ENCODE assay signal across 10 cellular contexts in the genomic region with DNA sequence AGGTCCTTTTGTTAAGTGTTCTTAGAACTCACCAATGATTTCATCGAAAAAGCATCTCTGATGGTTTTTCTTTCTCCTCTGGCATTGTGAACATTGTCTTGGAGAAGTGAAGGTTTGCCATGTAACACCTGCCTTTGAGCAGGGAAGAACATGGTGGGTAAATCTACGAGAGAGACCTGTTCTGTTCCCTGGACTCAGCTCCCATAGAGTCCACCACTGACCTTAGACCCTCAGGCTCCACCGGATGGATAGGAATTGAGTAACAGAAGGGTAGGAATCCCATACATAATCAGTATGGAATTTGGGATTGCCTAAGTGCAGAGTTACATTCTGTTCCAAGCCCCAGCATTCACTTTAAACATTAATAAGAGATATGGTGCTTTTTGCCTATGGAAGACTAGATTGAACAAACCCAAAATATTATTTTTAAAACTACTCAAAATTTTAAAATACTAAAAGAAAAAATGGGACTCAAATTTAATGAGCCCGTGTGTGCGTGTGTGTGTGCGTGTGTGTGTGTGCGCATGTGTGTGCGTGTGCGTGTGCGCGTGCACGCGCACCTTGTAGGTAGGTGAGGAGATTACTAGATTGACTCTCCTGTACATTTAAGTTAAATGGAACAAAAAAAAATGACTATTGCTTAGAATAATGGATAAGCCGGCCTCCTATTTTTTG.
DNase-seq lines count a peak whose midpoint lies in the region; ATAC-seq and TF ChIP-seq lines count a peak whose summit lies in the region.
"Had no signal": no experiment of that assay in that cellular context is flagged by ENCODE, and none has a peak within 500 bp of the region (broad histone marks: within the 10 kb centered on the region; RNA-seq: fewer than 3 reads in every experiment).

No MANE protein-coding gene starts in this region.

- no peaks in the 10 kb centered on the region; the same call in 1 of the 2 replicates for H3K79me2 ChIP-seq in H9 (ENCODE audit: insufficient read depth, low read length)

- H3K23ac ChIP-seq in H9 (ENCODE audit: insufficient read length, low read depth, low read length) = no peak overlapping the region

- no peaks in the 10 kb centered on the region for H3K27me3 Mint-ChIP-seq in WTC11 (ENCODE audit: low read depth)
- peaks cover 4% of the 10 kb centered on the region for H3K27me3 Mint-ChIP-seq in glutamatergic neuron (ENCODE audit: unreplicated experiment)
- no peaks in the 10 kb centered on the region for H3K27me3 Mint-ChIP-seq in H9 (ENCODE audit: low read depth)

- TF ChIP-seq CTCF in HEK293 (tag by site-specific recombination; IDR thresholded peaks at IDR 0.05) = no peak
- TF ChIP-seq CTCF in WTC11 (IDR thresholded peaks at IDR 0.05) = no peak
- no peak for TF ChIP-seq CTCF in glutamatergic neuron (IDR thresholded peaks at IDR 0.05; ENCODE audit: partially characterized antibody, unreplicated experiment)
- no peak for TF ChIP-seq CTCF in H9 (conservative IDR thresholded peaks at IDR 0.05)

- H3K4me1 ChIP-seq in HEK293 (ENCODE audit: control insufficient read depth, insufficient read depth, low read length) (no peaks in the 10 kb centered on the region), skeletal muscle satellite cell (ENCODE audit: control insufficient read depth, insufficient read depth, low read length) (peaks cover 37% of the 10 kb centered on the region), H9 (ENCODE audit: insufficient read depth, low read length) (peaks cover 12% of the 10 kb centered on the region)

- H4K5ac ChIP-seq in H9 (ENCODE audit: insufficient read length, low read depth, low read length) = no peak overlapping the region

- POLR2A ChIA-PET in HEK293 (lab: Yijun Ruan, JAX) = no interaction called here
- POLR2A ChIA-PET in WTC11 (lab: Charles Lee) = no interaction called here

- no peaks in the 10 kb centered on the region for H4K20me1 ChIP-seq in H9 (ENCODE audit: control insufficient read depth, insufficient read depth, insufficient read length)

- H2BK5ac ChIP-seq in H9 (ENCODE audit: insufficient read length, low read length) = no peak overlapping the region

- no peak overlapping the region for H4K91ac ChIP-seq in H9 (ENCODE audit: insufficient read length, low read depth, low read length)

- no peaks in the 10 kb centered on the region for H3K36me3 Mint-ChIP-seq in WTC11
- no peaks in the 10 kb centered on the region for H3K36me3 Mint-ChIP-seq in glutamatergic neuron (ENCODE audit: unreplicated experiment)
- H3K36me3 Mint-ChIP-seq in H9 (ENCODE audit: insufficient read depth in 1 of 3, low read depth in 3 of 3) = no peaks in the 10 kb centered on the region; a peak in 1 of 7 replicates

- peaks cover 75% of the 10 kb centered on the region for H3K4me1 Mint-ChIP-seq in WTC11
- H3K4me1 Mint-ChIP-seq in glutamatergic neuron (ENCODE audit: low read depth, unreplicated experiment) = peaks cover 46% of the 10 kb centered on the region
- peaks cover 37 to 41% of the 10 kb centered on the region in 2 experiments for H3K4me1 Mint-ChIP-seq in H9

- ATAC-seq in WTC11 (no peak), GM19328 (IDR thresholded peaks at IDR 0.05; ENCODE audit: unreplicated experiment) (no peak)

- H2AK5ac ChIP-seq in H9 (ENCODE audit: insufficient read length, low read length) = no peak overlapping the region

- H4K8ac ChIP-seq in H9 (replicated peaks; ENCODE audit: insufficient read length, low read depth, low read length) = no peak overlapping the region

- no peak overlapping the region for H3K18ac ChIP-seq in H9 (ENCODE audit: insufficient read length, low read depth, low read length)

- H3K27ac ChIP-seq in HEK293 (ENCODE audit: extremely low read depth, low read depth, low read length) = no peak overlapping the region
- H3K27ac ChIP-seq in H9 (ENCODE audit: insufficient read length, low read depth, low read length) = no peak overlapping the region
- H3K27ac ChIP-seq: SK-N-MC had no signal

- DNase-seq in WTC11 (ENCODE audit: low spot score) = no peak
- no peak for DNase-seq in glutamatergic neuron
- no peak for DNase-seq in H9
- no peak for DNase-seq in stimulated activated CD4-positive, alpha-beta T cell treated with anti-CD3 and anti-CD28 coated beads, Interleukin-2, amount 100 ng/mL, for 24 hours
- DNase-seq in GOT3 (lab: John Stamatoyannopoulos, UW) = no peak
- DNase-seq: NCI-H2227 treated with DMSO at 0.1 percent for 48 hours had no signal

- H3K9ac ChIP-seq in skeletal muscle satellite cell (ENCODE audit: low read depth, low read length) = peak overlapping the region; percentile 61
- no peak overlapping the region for H3K9ac ChIP-seq in H9 (ENCODE audit: extremely low read depth, insufficient read length, low read length)

- H2AFZ ChIP-seq in H9 (ENCODE audit: low read length) = no peak overlapping the region

- no peak overlapping the region for H2BK120ac ChIP-seq in H9 (ENCODE audit: low read depth, low read length, poor library complexity, severe bottlenecking)

- no peak overlapping the region for H2BK20ac ChIP-seq in H9 (ENCODE audit: low read depth, low read length, poor library complexity, severe bottlenecking)

- H3K56ac ChIP-seq in H9 (ENCODE audit: insufficient read length, low read depth, low read length) = no peak overlapping the region

- H3K4me3 ChIP-seq in HEK293 (ENCODE audit: low read depth, low read length) = no peak overlapping the region
- H3K4me3 ChIP-seq in skeletal muscle satellite cell (ENCODE audit: low read length) = peak overlapping the region; percentile 31
- H3K4me3 ChIP-seq: SK-N-MC had no signal

- H3K23me2 ChIP-seq in H9 (ENCODE audit: insufficient read length, low read depth, low read length, poor library complexity, severe bottlenecking) = no peaks in the 10 kb centered on the region

- H3K36me3 ChIP-seq in HEK293 (ENCODE audit: control insufficient read depth in 2 of 2, insufficient read depth in 1 of 2, low read length in 2 of 2) (no peaks in the 10 kb centered on the region), skeletal muscle satellite cell (ENCODE audit: insufficient read depth, low read length) (peaks cover 28% of the 10 kb centered on the region)

- CTCF ChIA-PET in HEK293 (lab: Yijun Ruan, JAX) = interaction anchor here (0.6 to 0.7 kb wide), 2 partner anchors 38 to 411 kb away, joined by 3 to 4 read pairs; no protein-coding TSS in a partner anchor
- CTCF ChIA-PET in WTC11 (lab: Charles Lee) = no interaction called here

- peak overlapping the region; percentile 62 for H3K4me2 ChIP-seq in skeletal muscle satellite cell (ENCODE audit: low read length)
- H3K4me2 ChIP-seq in H9 (ENCODE audit: insufficient read depth, insufficient read length, low read length) = no peak overlapping the region

- no peaks in the 10 kb centered on the region for H3K9me3 Mint-ChIP-seq in WTC11
- peaks cover 8% of the 10 kb centered on the region for H3K9me3 Mint-ChIP-seq in glutamatergic neuron (ENCODE audit: unreplicated experiment)
- H3K9me3 Mint-ChIP-seq in H9 = no peaks in the 10 kb centered on the region

- H3K4me3 Mint-ChIP-seq in WTC11 (no peak overlapping the region), glutamatergic neuron (ENCODE audit: unreplicated experiment) (peak overlapping the region; percentile 52), H9 (no peak overlapping the region; a peak in 1 of 5 replicates)

- H3K9me3 ChIP-seq in HEK293 (ENCODE audit: control insufficient read depth, insufficient read depth, low read depth, low read length) (no peaks in the 10 kb centered on the region), skeletal muscle satellite cell (replicated peaks; ENCODE audit: low read length) (no peaks in the 10 kb centered on the region), H9 (ENCODE audit: control insufficient read depth, low read depth, low read length) (no peaks in the 10 kb centered on the region)

- no peak overlapping the region for H3K14ac ChIP-seq in H9 (ENCODE audit: insufficient read depth, low read length)

- no peaks in the 10 kb centered on the region for H3K27me3 ChIP-seq in skeletal muscle satellite cell (ENCODE audit: control insufficient read depth, insufficient read depth, low read length)
- H3K27me3 ChIP-seq in H9 (ENCODE audit: insufficient read depth, low read length) = no peaks in the 10 kb centered on the region

- H3K79me1 ChIP-seq in H9 (ENCODE audit: insufficient read depth, low read depth, low read length, poor library complexity, severe bottlenecking) = no peaks in the 10 kb centered on the region

- no peak overlapping the region for H2BK15ac ChIP-seq in H9 (ENCODE audit: low read depth, low read length)

- no peak overlapping the region for H3K4ac ChIP-seq in H9 (ENCODE audit: low read depth, low read length)

- WGBS in H9 (ENCODE audit: extremely low coverage, insufficient read length, low lambda C conversion rate) = no CpG with 5 or more reads among the region's 14 CpGs

- H3K27ac Mint-ChIP-seq in WTC11 = peak overlapping the region; percentile 74
- H3K27ac Mint-ChIP-seq in glutamatergic neuron (ENCODE audit: unreplicated experiment) = peak overlapping the region; percentile 95
- peak overlapping the region in 1 of 3 experiments; percentile 97; a peak in 3 of 7 replicates for H3K27ac Mint-ChIP-seq in H9

- H3T11ph ChIP-seq in H9 (ENCODE audit: low read length) = no peak overlapping the region

- no peak overlapping the region for H2BK12ac ChIP-seq in H9 (ENCODE audit: insufficient read length, low read depth, low read length)

TF ChIP-seq in HEK293, 187 proteins besides CTCF, POLR2A, EP300 and RAD21 (continues in another document):
- no peak for TF ChIP-seq ZNF549 (tag by site-specific recombination; IDR thresholded peaks at IDR 0.05)
- no peak for TF ChIP-seq ZNF621 (tag by site-specific recombination; IDR thresholded peaks at IDR 0.05)
- no peak for TF ChIP-seq ZFP3 (tag by site-specific recombination; IDR thresholded peaks at IDR 0.05; ENCODE audit: low read depth)

TF ChIP-seq in WTC11, 78 proteins besides CTCF, POLR2A, EP300 and RAD21 (continues in another document):
- TF ChIP-seq ESRRA (CRISPR knock-in tag; IDR thresholded peaks at IDR 0.05; ENCODE audit: borderline replicate concordance) = no peak
- no peak for TF ChIP-seq MXD4 (CRISPR knock-in tag; IDR thresholded peaks at IDR 0.05; ENCODE audit: borderline replicate concordance)
- no peak for TF ChIP-seq ELF4 (CRISPR knock-in tag; IDR thresholded peaks at IDR 0.05; ENCODE audit: low read depth)
- TF ChIP-seq JUN (CRISPR knock-in tag; IDR thresholded peaks at IDR 0.05) = no peak
